Comparison of ENCODE assay signal across 12 cellular contexts in the genomic region with DNA sequence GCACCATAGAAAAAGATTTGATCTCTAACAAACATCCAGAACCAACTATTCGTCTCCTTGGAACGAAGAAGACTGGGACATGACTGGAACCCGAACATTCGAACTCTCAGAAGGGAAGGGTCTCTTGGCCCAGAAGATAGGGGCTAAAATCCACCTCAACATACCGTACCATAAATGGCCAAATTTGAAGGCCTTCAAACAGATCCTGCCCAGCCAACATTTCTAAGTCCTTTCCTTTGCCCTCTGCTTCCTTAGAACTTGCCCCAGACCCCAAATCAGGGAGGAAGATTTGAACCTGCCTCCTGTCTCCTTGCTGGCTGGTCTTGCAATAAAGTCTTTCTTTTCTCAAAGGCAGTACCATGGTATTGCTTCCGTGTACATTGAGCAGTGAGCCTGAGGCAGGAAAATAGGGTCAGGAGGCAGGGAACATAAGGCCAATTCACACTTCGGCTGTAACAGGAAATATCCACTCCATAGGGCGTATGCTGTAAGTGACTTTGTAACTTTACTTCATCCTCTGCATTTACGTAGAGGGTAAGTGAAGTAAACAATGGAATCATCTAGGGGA. TPM values are rescaled to one million over a fixed set of nuclear protein-coding genes. Genes with fewer than 3 reads are reported as not detected.
A peak's percentile ranks its signal among the peaks of the same experiment; 100 is the strongest.
DNase-seq lines count a peak whose midpoint lies in the region; ATAC-seq and TF ChIP-seq lines count a peak whose summit lies in the region.
"Had no signal": no experiment of that assay in that cellular context is flagged by ENCODE, and none has a peak within 500 bp of the region (broad histone marks: within the 10 kb centered on the region; RNA-seq: fewer than 3 reads in every experiment).

No MANE protein-coding gene starts in this region.

- intact Hi-C loops in breast epithelium (cut with DNase I; ENCODE audit: low total_unique reads) = no loop called here

- no peak for DNase-seq in activated naive CD4-positive, alpha-beta T cell treated with anti-CD3 and anti-CD28 coated beads, Interleukin-2, amount 10 ng/mL, durations not matched to agents 7 days and 5 days
- no peak for DNase-seq in activated naive CD4-positive, alpha-beta T cell (lab: John Stamatoyannopoulos, UW)
- DNase-seq in breast epithelium (ENCODE audit: low spot score in 2 of 2) = no peak
- DNase-seq in type B pancreatic cell (ENCODE audit: extremely low spot score, unreplicated experiment) = no peak
- no peak for DNase-seq in NCI-H2196 (lab: John Stamatoyannopoulos, UW; ENCODE audit: unreplicated experiment)
- DNase-seq: BE2C, hypothalamus, NCI-H2227 treated with DMSO at 0.1 percent for 48 hours had no signal

- H3K36me3 ChIP-seq in breast epithelium (no peaks in the 10 kb centered on the region), muscle layer of colon (ENCODE audit: insufficient read depth, low read length) (no peaks in the 10 kb centered on the region)
- H3K36me3 ChIP-seq: BE2C, neutrophil had no signal

- CTCF ChIA-PET in activated naive CD4-positive, alpha-beta T cell treated with anti-CD3 and anti-CD28 coated beads, Interleukin-2, amount 10 ng/mL, durations not matched to agents 7 days and 5 days (lab: Charles Lee) = interaction anchor here (1.6 kb wide), 1 partner anchor 225 kb away, joined by 5 read pairs; no protein-coding TSS in a partner anchor

- ATAC-seq in GM18868 (IDR thresholded peaks at IDR 0.05; ENCODE audit: unreplicated experiment) (no peak), GM19328 (IDR thresholded peaks at IDR 0.05; ENCODE audit: unreplicated experiment) (no peak)

- H3K4me3 Mint-ChIP-seq in activated naive CD4-positive, alpha-beta T cell treated with anti-CD3 and anti-CD28 coated beads, Interleukin-2, amount 10 ng/mL, durations not matched to agents 7 days and 5 days = peak overlapping the region; percentile 43
- peak overlapping the region; percentile 84 for H3K4me3 Mint-ChIP-seq in type B pancreatic cell

- H3K9me3 ChIP-seq in breast epithelium = no peaks in the 10 kb centered on the region
- no peaks in the 10 kb centered on the region for H3K9me3 ChIP-seq in muscle layer of colon (ENCODE audit: low read length)
- H3K9me3 ChIP-seq: BE2C, neutrophil had no signal

- peaks cover 79% of the 10 kb centered on the region for H3K27me3 Mint-ChIP-seq in activated naive CD4-positive, alpha-beta T cell treated with anti-CD3 and anti-CD28 coated beads, Interleukin-2, amount 10 ng/mL, durations not matched to agents 7 days and 5 days
- H3K27me3 Mint-ChIP-seq in type B pancreatic cell = peaks cover 8% of the 10 kb centered on the region

- no peak overlapping the region for H3K27ac Mint-ChIP-seq in activated naive CD4-positive, alpha-beta T cell treated with anti-CD3 and anti-CD28 coated beads, Interleukin-2, amount 10 ng/mL, durations not matched to agents 7 days and 5 days
- peak overlapping the region; percentile 91 for H3K27ac Mint-ChIP-seq in type B pancreatic cell

- peaks cover 6% of the 10 kb centered on the region for H3K4me1 Mint-ChIP-seq in activated naive CD4-positive, alpha-beta T cell treated with anti-CD3 and anti-CD28 coated beads, Interleukin-2, amount 10 ng/mL, durations not matched to agents 7 days and 5 days
- H3K4me1 Mint-ChIP-seq in type B pancreatic cell (ENCODE audit: unreplicated experiment) = peaks cover 24% of the 10 kb centered on the region

- no peak overlapping the region for H3K9ac ChIP-seq in muscle layer of colon (ENCODE audit: low read length)

- H3K4me1 ChIP-seq in breast epithelium = peaks cover 0 to 2% of the 10 kb centered on the region in 2 donors
- H3K4me1 ChIP-seq in muscle layer of colon (ENCODE audit: insufficient read depth, low read length) = peaks cover 17% of the 10 kb centered on the region
- H3K4me1 ChIP-seq: BE2C had no signal

- H3K36me3 Mint-ChIP-seq in activated naive CD4-positive, alpha-beta T cell treated with anti-CD3 and anti-CD28 coated beads, Interleukin-2, amount 10 ng/mL, durations not matched to agents 7 days and 5 days = no peaks in the 10 kb centered on the region
- H3K36me3 Mint-ChIP-seq in type B pancreatic cell = peaks cover 6% of the 10 kb centered on the region

- H3K4me3 ChIP-seq in breast epithelium (no peak overlapping the region), muscle layer of colon (ENCODE audit: low read depth in 1 of 2, low read length in 2 of 2) (no peak overlapping the region)

- H3K27me3 ChIP-seq in breast epithelium (no peaks in the 10 kb centered on the region), muscle layer of colon (ENCODE audit: control insufficient read depth in 1 of 2, insufficient read depth in 2 of 2, low read length in 2 of 2) (no peaks in the 10 kb centered on the region)

- TF ChIP-seq CTCF in breast epithelium (IDR thresholded peaks at IDR 0.05) (no peak), type B pancreatic cell (conservative IDR thresholded peaks at IDR 0.05) (no peak)

- no peaks in the 10 kb centered on the region for H3K9me3 Mint-ChIP-seq in activated naive CD4-positive, alpha-beta T cell treated with anti-CD3 and anti-CD28 coated beads, Interleukin-2, amount 10 ng/mL, durations not matched to agents 7 days and 5 days
- no peaks in the 10 kb centered on the region for H3K9me3 Mint-ChIP-seq in type B pancreatic cell

- H3K27ac ChIP-seq in breast epithelium = peak overlapping the region; percentile 98 to 99
- peak overlapping the region; percentile 97 for H3K27ac ChIP-seq in muscle layer of colon (ENCODE audit: low read depth, low read length)
- H3K27ac ChIP-seq: neutrophil had no signal

- TF ChIP-seq POLR2A in breast epithelium (IDR thresholded peaks at IDR 0.05) = no peak

RNA-seq across cellular contexts. Expression of gene PXDC1, which starts 1.8 kb away (rescaled TPM):
- total RNA-seq in breast epithelium (100 to 1,000 TPM in 1 of 3 donors, 10 to 100 TPM in 2; 86.2 to 122 (median 88.0) TPM), type B pancreatic cell (ENCODE audit: low replicate concordance) (23.6 and 57.2 TPM in 2 replicates)
